In the genomic region with DNA sequence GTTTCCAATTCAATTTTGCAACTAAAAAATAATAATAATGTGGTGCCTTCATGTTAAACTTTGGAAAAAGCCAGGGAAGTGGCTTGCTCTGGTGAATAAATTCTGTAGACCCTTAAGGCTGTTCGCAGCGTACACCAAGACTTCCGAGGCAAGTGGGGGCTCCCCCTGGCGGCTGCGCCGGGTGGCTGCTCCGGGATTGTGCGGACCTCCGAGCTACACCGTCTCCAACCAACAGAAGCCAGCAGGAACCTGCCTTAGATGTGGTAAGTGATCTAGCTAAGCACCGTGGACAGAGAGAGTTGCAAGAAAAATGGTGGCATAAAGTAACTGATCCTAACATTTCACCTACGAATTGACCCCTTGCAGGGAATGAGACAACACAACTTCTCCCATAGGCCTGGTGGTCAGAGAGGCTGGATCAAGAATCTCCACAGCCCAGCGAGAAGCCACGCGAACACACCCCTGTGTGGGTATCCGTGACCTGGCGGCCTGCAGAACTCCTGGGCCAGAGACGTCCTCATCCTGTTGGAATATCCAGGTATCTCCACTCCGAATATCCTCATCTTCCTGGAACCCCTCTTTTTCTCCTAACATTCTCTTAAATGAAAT, we compare ENCODE assay signal across 8 cellular contexts.
A peak's percentile ranks its signal among the peaks of the same experiment; 100 is the strongest.
DNase-seq lines count a peak whose midpoint lies in the region; ATAC-seq and TF ChIP-seq lines count a peak whose summit lies in the region.

No MANE protein-coding gene starts in this region.

- peaks cover 36 to 41% of the 10 kb centered on the region in 2 donors for H3K27me3 Mint-ChIP-seq in T-cell
- peaks cover 13% of the 10 kb centered on the region for H3K27me3 Mint-ChIP-seq in brain

- DNase-seq in AG08395 (ENCODE audit: low spot score) (peak; percentile 72), T-cell (peak in 20 of 34 experiments; percentile 3 to 44 (median 22)), iPS-NIHi11 (ENCODE audit: low spot score) (peak; percentile 85), OCI-M1 (lab: John Stamatoyannopoulos, UW) (no peak)

- peaks cover 17% of the 10 kb centered on the region for H3K27me3 ChIP-seq in skeletal muscle satellite cell (ENCODE audit: control insufficient read depth, insufficient read depth, low read length)

- TF ChIP-seq CTCF in brain (conservative IDR thresholded peaks at IDR 0.05): peak; percentile 90 to 94

- peaks cover 9 to 18% (median 15%) of the 10 kb centered on the region in 3 donors for H3K9me3 Mint-ChIP-seq in T-cell
- H3K9me3 Mint-ChIP-seq in brain: peaks cover 17 to 32% (median 29%) of the 10 kb centered on the region in 5 experiments

- H3K4me2 ChIP-seq in skeletal muscle satellite cell (ENCODE audit: low read length): peak overlapping the region; percentile 61

- peak overlapping the region in 1 of 3 donors; percentile 16 for H3K4me3 Mint-ChIP-seq in T-cell
- peak overlapping the region; percentile 77 to 86 (median 83) for H3K4me3 Mint-ChIP-seq in brain

- H3K4me3 ChIP-seq in skeletal muscle satellite cell (ENCODE audit: low read length): peak overlapping the region; percentile 60

- no peaks in the 10 kb centered on the region for H3K9me3 ChIP-seq in skeletal muscle satellite cell (replicated peaks; ENCODE audit: low read length)

- H3K4me1 Mint-ChIP-seq in T-cell: peaks cover 0 to 2% (median 0%) of the 10 kb centered on the region in 3 donors
- peaks cover 17% of the 10 kb centered on the region for H3K4me1 Mint-ChIP-seq in brain

- H3K27ac Mint-ChIP-seq in T-cell (no peak overlapping the region), brain (peak overlapping the region in 1 of 5 experiments; percentile 32)

- H3K4me1 ChIP-seq in skeletal muscle satellite cell (ENCODE audit: control insufficient read depth, insufficient read depth, low read length): no peaks in the 10 kb centered on the region

- no peaks in the 10 kb centered on the region for H3K36me3 ChIP-seq in skeletal muscle satellite cell (ENCODE audit: insufficient read depth, low read length)

- peak overlapping the region; percentile 72 for H3K9ac ChIP-seq in skeletal muscle satellite cell (ENCODE audit: low read depth, low read length)

- H3K36me3 Mint-ChIP-seq in T-cell (no peaks in the 10 kb centered on the region), brain (peaks cover 3% of the 10 kb centered on the region)

- CTCF ChIA-PET in T-cell (lab: Charles Lee): interaction anchor here in 1 of 2 donors (0.6 to 1.0 kb wide), 3 partner anchors 45 to 283 kb away, joined by 4 to 11 read pairs (median 6); no protein-coding TSS in a partner anchor

- ATAC-seq in GM18907 (IDR thresholded peaks at IDR 0.05; ENCODE audit: unreplicated experiment) (peak; percentile 97), HG03432 (IDR thresholded peaks at IDR 0.05; ENCODE audit: unreplicated experiment) (peak; percentile 90), T-cell (replicated peaks in 1 of 4) (peak in 3 of 4 experiments; percentile 35 to 64 (median 54))

- POLR2A ChIA-PET in T-cell (lab: Charles Lee): no interaction called here
